ENCODE assay signal across 9 cellular contexts in the genomic region with DNA sequence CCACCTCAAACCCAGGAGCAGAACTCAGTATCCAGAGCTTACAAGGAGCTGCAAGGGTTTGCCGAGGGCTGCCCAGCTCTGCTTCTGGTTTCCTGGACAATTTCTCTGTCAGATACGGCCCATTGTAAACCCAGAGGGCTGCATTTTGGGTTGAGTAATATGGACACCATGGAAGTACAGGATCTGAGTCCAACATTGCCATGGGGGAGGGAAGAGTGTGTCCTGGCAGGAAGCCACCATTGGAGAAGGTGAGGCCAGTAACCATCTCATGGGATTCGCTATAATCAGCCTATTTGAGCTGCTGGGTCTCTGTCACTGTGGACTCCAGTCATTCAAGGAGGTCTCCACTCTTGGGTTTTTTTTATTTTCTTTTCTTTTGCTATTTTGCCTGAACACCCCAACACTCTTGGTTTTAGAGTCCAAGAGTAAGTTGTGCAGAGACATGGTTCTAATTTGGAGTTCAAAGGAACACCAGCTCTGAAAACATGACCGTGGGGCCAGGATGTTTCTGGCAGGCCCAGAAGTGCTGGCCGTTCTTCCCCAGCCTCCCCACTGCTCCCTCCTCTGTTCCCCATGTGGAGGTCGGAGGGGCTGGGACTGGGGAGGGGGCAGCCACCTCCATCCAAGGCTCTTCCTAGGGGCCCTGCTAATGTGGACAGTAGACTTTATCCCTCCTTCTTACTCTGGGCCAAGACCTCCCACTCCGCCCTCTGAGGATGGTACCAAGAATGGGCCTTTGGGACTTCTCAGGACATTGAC. TPM values are rescaled to one million over a fixed set of nuclear protein-coding genes. Genes with fewer than 3 reads are reported as not detected.
DNase-seq lines count a peak whose midpoint lies in the region; ATAC-seq, FAIRE-seq and TF ChIP-seq lines count a peak whose summit lies in the region.
"Had no signal": no experiment of that assay in that cellular context is flagged by ENCODE, and none has a peak within 500 bp of the region (broad histone marks: within the 10 kb centered on the region; RNA-seq: fewer than 3 reads in every experiment).

No MANE protein-coding gene starts in this region.

- in situ Hi-C loops in brain microvascular endothelial cell (cut with HindIII; ENCODE audit: low pct_ligation_motif_present, low sequenced_read_pairs) (no loop called here), gastrocnemius medialis (cut with MboI; ENCODE audit: low sequenced_read_pairs in 4 of 4) (no loop called here), HAP-1 (cut with MboI; ENCODE audit: low sequenced_read_pairs) (no loop called here)

- H3K9ac ChIP-seq in keratinocyte (ENCODE audit: control insufficient read depth, extremely low read depth, insufficient read depth, low read length) = peak overlapping the region; percentile 81

- no peaks in the 10 kb centered on the region for H3K27me3 ChIP-seq in brain microvascular endothelial cell (replicated peaks)
- no peaks in the 10 kb centered on the region for H3K27me3 ChIP-seq in keratinocyte (ENCODE audit: control insufficient read depth, extremely low read depth, insufficient read depth, low read length)
- H3K27me3 ChIP-seq in gastrocnemius medialis = no peaks in the 10 kb centered on the region
- H3K27me3 ChIP-seq in body of pancreas = no peaks in the 10 kb centered on the region
- H3K27me3 ChIP-seq in HAP-1 (ENCODE audit: low read depth) = no peaks in the 10 kb centered on the region

- no peak for FAIRE-seq in keratinocyte (lab: Jason Lieb, UNC)

- H3K4me3 Mint-ChIP-seq in activated T-cell treated with anti-CD3 and anti-CD28 coated beads, Interleukin-2, amount 50 U/mL, for 4 hours = no peak overlapping the region

- DNase-seq in AG10803 (ENCODE audit: low read depth) (peak; percentile 27), brain microvascular endothelial cell (no peak), keratinocyte (ENCODE audit: low read depth, low spot score) (no peak), gastrocnemius medialis (no peak), body of pancreas (no peak), CD1c-positive myeloid dendritic cell (ENCODE audit: extremely low spot score) (no peak), HAP-1 (ENCODE audit: low spot score in 2 of 2) (no peak)
- DNase-seq in activated T-cell treated with anti-CD3 and anti-CD28 coated beads, Interleukin-2, amount 50 U/mL, for 4 hours = no peak
- DNase-seq: AML-193 had no signal

- peak overlapping the region; percentile 67 for H3K4me2 ChIP-seq in keratinocyte (ENCODE audit: control insufficient read depth, extremely low read depth, insufficient read depth, low read depth, low read length)

- no peak for TF ChIP-seq POLR2A in gastrocnemius medialis (IDR thresholded peaks at IDR 0.05)
- TF ChIP-seq POLR2A in body of pancreas (IDR thresholded peaks at IDR 0.05) = no peak

- dilution Hi-C loops in keratinocyte (cut with MboI; ENCODE audit: extremely low pct_ligation_motif_present, low sequenced_read_pairs) = no loop called here

- intact Hi-C loops in gastrocnemius medialis (cut with DNase I; ENCODE audit: low total_unique reads) = no loop called here
- intact Hi-C loops in body of pancreas (cut with DNase I) = no loop called here

- ATAC-seq in gastrocnemius medialis (no peak), body of pancreas (no peak)
- no peak for ATAC-seq in activated T-cell treated with anti-CD3 and anti-CD28 coated beads, Interleukin-2, amount 50 U/mL, for 4 hours

- H3K9me3 ChIP-seq in keratinocyte (ENCODE audit: control insufficient read depth, low read depth, low read length) = no peaks in the 10 kb centered on the region
- H3K9me3 ChIP-seq in gastrocnemius medialis = no peaks in the 10 kb centered on the region
- H3K9me3 ChIP-seq in body of pancreas = no peaks in the 10 kb centered on the region
- H3K9me3 ChIP-seq in HAP-1 = no peaks in the 10 kb centered on the region

- H2AFZ ChIP-seq in keratinocyte (ENCODE audit: control insufficient read depth, low read length) = no peak overlapping the region

- H3K9me3 Mint-ChIP-seq in activated T-cell treated with anti-CD3 and anti-CD28 coated beads, Interleukin-2, amount 50 U/mL, for 4 hours = no peaks in the 10 kb centered on the region

- TF ChIP-seq CTCF in AG10803 (conservative IDR thresholded peaks at IDR 0.05; ENCODE audit: low read length) (no peak), brain microvascular endothelial cell (IDR thresholded peaks at IDR 0.05; ENCODE audit: low read depth, low read length, missing control alignments) (no peak), keratinocyte (optimal IDR thresholded peaks at IDR 0.05 in 1 of 3, IDR thresholded peaks at IDR 0.05 in 1 of 3, conservative IDR thresholded peaks at IDR 0.05 in 1 of 3; ENCODE audit: extremely low read depth in 1 of 3, insufficient read depth in 2 of 3, low read length in 3 of 3) (no peak), gastrocnemius medialis (IDR thresholded peaks at IDR 0.05 in 4 of 5, conservative IDR thresholded peaks at IDR 0.05 in 1 of 5) (no peak), body of pancreas (IDR thresholded peaks at IDR 0.05) (no peak)

- H3K27me3 Mint-ChIP-seq in activated T-cell treated with anti-CD3 and anti-CD28 coated beads, Interleukin-2, amount 50 U/mL, for 4 hours (ENCODE audit: low read depth) = no peaks in the 10 kb centered on the region

- H3K36me3 Mint-ChIP-seq in activated T-cell treated with anti-CD3 and anti-CD28 coated beads, Interleukin-2, amount 50 U/mL, for 4 hours (ENCODE audit: insufficient read depth) = no peaks in the 10 kb centered on the region

- peaks cover 2% of the 10 kb centered on the region for H3K79me2 ChIP-seq in keratinocyte (ENCODE audit: control insufficient read depth, insufficient read depth, low read length)

- H3K27ac ChIP-seq in brain microvascular endothelial cell (peak overlapping the region; percentile 86), keratinocyte (ENCODE audit: control insufficient read depth, insufficient read depth, low read length) (peak overlapping the region; percentile 96), gastrocnemius medialis (peak overlapping the region; percentile 86 to 92 (median 88)), body of pancreas (peak overlapping the region in 2 of 4 donors; percentile 59 to 72)

- 73 to 92% methylated on average over 7 of the region's 7 CpGs for WGBS in body of pancreas, 2 donors

- no peaks in the 10 kb centered on the region for H3K4me1 Mint-ChIP-seq in activated T-cell treated with anti-CD3 and anti-CD28 coated beads, Interleukin-2, amount 50 U/mL, for 4 hours (ENCODE audit: low read depth)

- no peak overlapping the region for H3K4me3 ChIP-seq in AG10803 (ENCODE audit: low read length)
- no peak overlapping the region for H3K4me3 ChIP-seq in brain microvascular endothelial cell (ENCODE audit: low read depth, low read length)
- H3K4me3 ChIP-seq in keratinocyte (ENCODE audit: control insufficient read depth in 2 of 3, extremely low read depth in 1 of 3, insufficient read depth in 2 of 3, low read depth in 1 of 3, low read length in 3 of 3) = no peak overlapping the region
- H3K4me3 ChIP-seq in gastrocnemius medialis = no peak overlapping the region
- no peak overlapping the region for H3K4me3 ChIP-seq in body of pancreas
- H3K4me3 ChIP-seq in HAP-1 = no peak overlapping the region

- H3K4me1 ChIP-seq in keratinocyte (ENCODE audit: control insufficient read depth, extremely low read depth, insufficient read depth, low read length) (peaks cover 27% of the 10 kb centered on the region), gastrocnemius medialis (peaks cover 59% of the 10 kb centered on the region in 2 donors), body of pancreas (peaks cover 7% of the 10 kb centered on the region), HAP-1 (peaks cover 14% of the 10 kb centered on the region)

- H3K36me3 ChIP-seq in brain microvascular endothelial cell (replicated peaks) (peaks cover 14% of the 10 kb centered on the region), keratinocyte (ENCODE audit: control insufficient read depth in 2 of 2, extremely low read depth in 1 of 2, insufficient read depth in 2 of 2, low read length in 2 of 2) (peaks cover 9 to 35% of the 10 kb centered on the region in 2 experiments), gastrocnemius medialis (peaks cover 0 to 28% of the 10 kb centered on the region in 2 donors), body of pancreas (replicated peaks in 1 of 2; ENCODE audit: insufficient read depth in 1 of 2, low read depth in 2 of 2) (no peaks in the 10 kb centered on the region), HAP-1 (replicated peaks) (peaks cover 11% of the 10 kb centered on the region)

- no peaks in the 10 kb centered on the region for H4K20me1 ChIP-seq in keratinocyte (ENCODE audit: control insufficient read depth, extremely low read depth, insufficient read depth, low read length)

- H3K9me1 ChIP-seq in keratinocyte (ENCODE audit: control insufficient read depth, extremely low read depth, insufficient read depth, low read length) = no peaks in the 10 kb centered on the region

RNA-seq across cellular contexts. Expression of a gene that starts 46.2 kb away (rescaled TPM):
- 12.0 to 12.4 TPM (median 12.3 TPM) in 3 replicates for polyA plus RNA-seq in keratinocyte
- 3.6 TPM for polyA plus RNA-seq in keratinocyte (2011; ENCODE audit: low read depth)
- 7.5 and 7.8 TPM in 2 replicates for polyA plus RNA-seq in keratinocyte (2011; cell fraction: cytosol; rRNA removed)
- polyA plus RNA-seq in keratinocyte (2011; cell fraction: nucleus; rRNA removed) = 29.9 and 32.6 TPM in 2 replicates
- 5.8 and 14.6 TPM in 2 replicates for polyA plus RNA-seq in keratinocyte (2012; ENCODE audit: low replicate concordance)
- 17.8 to 29.2 TPM (median 23.1 TPM) in 3 replicates for polyA minus RNA-seq in keratinocyte
- 13.4 TPM for polyA minus RNA-seq in keratinocyte (2011; cell fraction: cytosol; rRNA and poly(A)+ RNA removed)
- 34.8 and 43.4 TPM in 2 replicates for polyA minus RNA-seq in keratinocyte (2011; cell fraction: nucleus; rRNA and poly(A)+ RNA removed)
- total RNA-seq in gastrocnemius medialis = 10 to 100 TPM; 11.5 to 31.6 (median 16.3) TPM
- 1 to 10 TPM in 2 of 3 donors, under 1 TPM in 1; 0.90 to 2.0 (median 1.1) TPM for total RNA-seq in activated T-cell treated with anti-CD3 and anti-CD28 coated beads, Interleukin-2, amount 50 U/mL, for 4 hours
- total RNA-seq in body of pancreas = 10 to 100 TPM in 1 of 2 donors, 1 to 10 TPM in 1; 8.6 to 19.4 TPM
